In genomic region chr12:97148941-97149559, GRCh38 we compare ENCODE assay signal across 8 cellular contexts.
A peak's percentile ranks its signal among the peaks of the same experiment; 100 is the strongest.
DNase-seq lines count a peak whose midpoint lies in the region; ATAC-seq, FAIRE-seq and TF ChIP-seq lines count a peak whose summit lies in the region.

No MANE protein-coding gene starts in this region.

- ATAC-seq in GM18861 (IDR thresholded peaks at IDR 0.05; ENCODE audit: unreplicated experiment): peak; percentile 99
- peak; percentile 100 for ATAC-seq in HG02981 (IDR thresholded peaks at IDR 0.05; ENCODE audit: unreplicated experiment)
- peak; percentile 85 for ATAC-seq in naive thymus-derived CD4-positive, alpha-beta T cell

- H3K9me3 Mint-ChIP-seq in naive thymus-derived CD4-positive, alpha-beta T cell: no peaks in the 10 kb centered on the region
- no peaks in the 10 kb centered on the region for H3K9me3 Mint-ChIP-seq in type B pancreatic cell

- no peak overlapping the region for H3K4me3 Mint-ChIP-seq in naive thymus-derived CD4-positive, alpha-beta T cell
- H3K4me3 Mint-ChIP-seq in type B pancreatic cell: no peak overlapping the region

- peak; percentile 63 for TF ChIP-seq CTCF in AG04449 (IDR thresholded peaks at IDR 0.05; ENCODE audit: insufficient read depth, low read length, missing control alignments)
- TF ChIP-seq CTCF in endothelial cell of umbilical vein (IDR thresholded peaks at IDR 0.05; ENCODE audit: extremely low read depth in 1 of 2, insufficient read depth in 1 of 2, low read depth in 1 of 2, low read length in 2 of 2): peak; percentile 65 to 75
- TF ChIP-seq CTCF in type B pancreatic cell (conservative IDR thresholded peaks at IDR 0.05): peak; percentile 82

- FAIRE-seq in endothelial cell of umbilical vein (lab: Jason Lieb, UNC): peak; percentile 75

- H3K79me2 ChIP-seq in endothelial cell of umbilical vein (ENCODE audit: control insufficient read depth, insufficient read depth, low read length): no peaks in the 10 kb centered on the region

- DNase-seq in AG04449 (ENCODE audit: low read depth, low spot score) (no peak), NCI-H2107 (lab: John Stamatoyannopoulos, UW) (peak; percentile 77), endothelial cell of umbilical vein (ENCODE audit: low read depth, low spot score) (peak; percentile 31), type B pancreatic cell (ENCODE audit: extremely low spot score, unreplicated experiment) (peak; percentile 71)
- peak; percentile 10 for DNase-seq in activated CD4-positive, alpha-beta T cell treated with anti-CD3 and anti-CD28 coated beads for 1 hour
- DNase-seq in naive thymus-derived CD4-positive, alpha-beta T cell: peak; percentile 4 to 49 (median 10)

- H3K27me3 Mint-ChIP-seq in naive thymus-derived CD4-positive, alpha-beta T cell: peaks cover 7 to 22% (median 14%) of the 10 kb centered on the region in 5 donors
- H3K27me3 Mint-ChIP-seq in type B pancreatic cell: no peaks in the 10 kb centered on the region

- no peak overlapping the region for H3K4me2 ChIP-seq in endothelial cell of umbilical vein (ENCODE audit: insufficient read depth, low read length)

- intact Hi-C loops in endothelial cell of umbilical vein (cut with micrococcal nuclease): loop anchor here (1.0 to 10.0 kb wide), 6 partner anchors 159 to 1248 kb away; no protein-coding TSS in a partner anchor
- intact Hi-C loops in naive thymus-derived CD4-positive, alpha-beta T cell (cut with micrococcal nuclease): loop anchor here (1.0 to 5.0 kb wide), 4 partner anchors 159 to 1248 kb away; no protein-coding TSS in a partner anchor

- POLR2A ChIA-PET in AG04449 (lab: Yijun Ruan, JAX) (no interaction called here), endothelial cell of umbilical vein (lab: Charles Lee) (no interaction called here)
- POLR2A ChIA-PET in naive thymus-derived CD4-positive, alpha-beta T cell (lab: Charles Lee): no interaction called here

- peaks cover 20% of the 10 kb centered on the region for H3K4me1 ChIP-seq in endothelial cell of umbilical vein (ENCODE audit: control insufficient read depth, extremely low read depth, insufficient read depth, low read length)
- no peaks in the 10 kb centered on the region for H3K4me1 ChIP-seq in naive thymus-derived CD4-positive, alpha-beta T cell (ENCODE audit: control insufficient read depth in 2 of 2, insufficient read depth in 2 of 2, low read length in 2 of 2)

- H3K27me3 ChIP-seq in endothelial cell of umbilical vein (ENCODE audit: control insufficient read depth in 2 of 2, insufficient read depth in 2 of 2, low read length in 2 of 2): no peaks in the 10 kb centered on the region
- H3K27me3 ChIP-seq in naive thymus-derived CD4-positive, alpha-beta T cell (ENCODE audit: control insufficient read depth in 2 of 2, insufficient read depth in 2 of 2, low read length in 2 of 2): no peaks in the 10 kb centered on the region

- no peak overlapping the region for H3K27ac ChIP-seq in endothelial cell of umbilical vein (ENCODE audit: insufficient read depth, low read depth, low read length)
- no peak overlapping the region for H3K27ac ChIP-seq in naive thymus-derived CD4-positive, alpha-beta T cell (ENCODE audit: low read depth, low read length)

- H3K9me3 ChIP-seq in endothelial cell of umbilical vein (replicated peaks; ENCODE audit: control insufficient read depth, insufficient read depth, low read length): no peaks in the 10 kb centered on the region
- no peaks in the 10 kb centered on the region for H3K9me3 ChIP-seq in naive thymus-derived CD4-positive, alpha-beta T cell (ENCODE audit: control insufficient read depth in 2 of 3, low read length in 3 of 3)

- CTCF ChIA-PET in AG04449 (lab: Yijun Ruan, JAX): interaction anchor here (0.6 to 0.8 kb wide), 2 partner anchors 527 to 1203 kb away, joined by 3 read pairs; no protein-coding TSS in a partner anchor
- CTCF ChIA-PET in endothelial cell of umbilical vein (lab: Charles Lee): interaction anchor here (0.6 to 1.7 kb wide), 17 partner anchors 8 to 1248 kb away, joined by 3 to 15 read pairs (median 4); no protein-coding TSS in a partner anchor
- CTCF ChIA-PET in naive thymus-derived CD4-positive, alpha-beta T cell (lab: Charles Lee): interaction anchor here (0.6 kb wide), 1 partner anchor 1248 kb away, joined by 4 read pairs; no protein-coding TSS in a partner anchor

- no peaks in the 10 kb centered on the region for H3K36me3 ChIP-seq in endothelial cell of umbilical vein (ENCODE audit: control insufficient read depth in 2 of 2, extremely low read depth in 1 of 2, insufficient read depth in 2 of 2, low read length in 2 of 2)
- H3K36me3 ChIP-seq in naive thymus-derived CD4-positive, alpha-beta T cell (ENCODE audit: control insufficient read depth in 2 of 3, insufficient read depth in 3 of 3, low read length in 3 of 3): no peaks in the 10 kb centered on the region

- no peak overlapping the region for H2AFZ ChIP-seq in endothelial cell of umbilical vein (ENCODE audit: low read depth, low read length)

- no peaks in the 10 kb centered on the region for H3K9me1 ChIP-seq in endothelial cell of umbilical vein (replicated peaks; ENCODE audit: control insufficient read depth, extremely low read depth, insufficient read depth, low read length)

- H3K4me1 Mint-ChIP-seq in naive thymus-derived CD4-positive, alpha-beta T cell: peaks cover 0 to 5% (median 0%) of the 10 kb centered on the region in 7 donors
- peaks cover 15% of the 10 kb centered on the region for H3K4me1 Mint-ChIP-seq in type B pancreatic cell (ENCODE audit: unreplicated experiment)

- no peak overlapping the region for H3K27ac Mint-ChIP-seq in naive thymus-derived CD4-positive, alpha-beta T cell
- no peak overlapping the region for H3K27ac Mint-ChIP-seq in type B pancreatic cell

- dilution Hi-C loops in endothelial cell of umbilical vein (cut with MboI; ENCODE audit: extremely low pct_ligation_motif_present, low sequenced_read_pairs): no loop called here

- H4K20me1 ChIP-seq in endothelial cell of umbilical vein (replicated peaks; ENCODE audit: control insufficient read depth, extremely low read depth, insufficient read depth, low read length): no peaks in the 10 kb centered on the region

- TF ChIP-seq POLR2A in endothelial cell of umbilical vein (IDR thresholded peaks at IDR 0.05; ENCODE audit: low read depth, low read length): no peak

- H3K4me3 ChIP-seq in AG04449 (ENCODE audit: low read depth, low read length): no peak overlapping the region
- no peak overlapping the region for H3K4me3 ChIP-seq in endothelial cell of umbilical vein (replicated peaks in 1 of 3; ENCODE audit: insufficient read depth in 1 of 3, low read depth in 1 of 3, low read length in 3 of 3)
- no peak overlapping the region for H3K4me3 ChIP-seq in naive thymus-derived CD4-positive, alpha-beta T cell (ENCODE audit: low read length)

- no peaks in the 10 kb centered on the region for H3K36me3 Mint-ChIP-seq in naive thymus-derived CD4-positive, alpha-beta T cell
- H3K36me3 Mint-ChIP-seq in type B pancreatic cell: no peaks in the 10 kb centered on the region

- no peak overlapping the region for H3K9ac ChIP-seq in endothelial cell of umbilical vein (replicated peaks; ENCODE audit: extremely low read depth, insufficient read depth, low read length)

- no TSS peak for BruUV-seq in endothelial cell of umbilical vein (replicated peaks; lab: Mats Ljungman, UMichigan)

TF ChIP-seq in endothelial cell of umbilical vein, 7 proteins besides CTCF, POLR2A, EP300 and RAD21:
- no peak for TF ChIP-seq GATA2 (IDR thresholded peaks at IDR 0.05; ENCODE audit: insufficient read depth, insufficient read length, low read depth, low read length)
- no peak for TF ChIP-seq FOS (IDR thresholded peaks at IDR 0.05; ENCODE audit: borderline replicate concordance, insufficient read depth, low read length)
- no peak for TF ChIP-seq MAX (IDR thresholded peaks at IDR 0.05; ENCODE audit: insufficient read depth, insufficient read length)
- no peak for TF ChIP-seq MYC (IDR thresholded peaks at IDR 0.05; ENCODE audit: low read depth, low read length)
- no peak for TF ChIP-seq POLR2AphosphoS5 (IDR thresholded peaks at IDR 0.05; ENCODE audit: insufficient read depth, low read depth, low read length)
- no peak for TF ChIP-seq JUN (IDR thresholded peaks at IDR 0.05; ENCODE audit: borderline replicate concordance, insufficient read depth, insufficient read length, low read depth)
- TF ChIP-seq EZH2 (IDR thresholded peaks at IDR 0.05; ENCODE audit: borderline replicate concordance, low read depth, low read length, severe bottlenecking): no peak
TF ChIP-seq in endothelial cell of umbilical vein: peak in this region for 0.
